1 cellular context compared by ENCODE assay signal in the genomic region with DNA sequence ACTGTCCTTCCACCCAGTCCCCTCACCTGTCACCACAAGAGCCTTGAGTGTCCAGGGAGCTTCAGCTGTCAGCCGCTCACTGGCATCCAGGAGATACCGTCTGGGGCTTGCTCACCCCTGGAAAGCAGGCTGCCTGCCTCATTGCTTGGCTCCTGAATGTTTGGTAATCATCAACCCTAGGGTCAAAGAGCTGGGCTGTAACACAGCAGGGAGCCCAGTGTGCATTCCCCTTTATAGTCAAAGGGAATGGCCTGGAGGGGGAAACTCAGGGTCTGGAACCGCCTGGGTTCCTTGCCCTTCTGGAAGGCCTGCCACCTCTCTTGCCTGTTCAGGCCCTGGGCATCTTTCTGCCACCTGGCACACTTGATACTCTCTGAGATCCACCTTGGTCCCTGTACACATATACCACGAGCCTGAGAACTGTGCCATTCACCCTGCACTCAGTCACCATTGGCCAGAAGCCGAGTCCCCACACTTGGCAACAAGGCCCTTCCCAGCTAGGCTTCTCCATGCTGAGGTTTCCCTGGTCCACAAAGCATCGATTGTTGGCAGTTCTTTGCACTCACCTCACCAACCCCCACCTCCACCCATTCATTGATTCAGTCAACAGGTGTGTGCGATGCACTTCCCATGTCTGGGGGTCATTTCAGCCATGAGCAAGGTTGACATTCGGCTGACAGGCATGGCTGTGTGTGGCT.
TF ChIP-seq lines count a peak whose summit lies in the region.

No MANE protein-coding gene starts in this region.

TF ChIP-seq in HepG2, 621 proteins besides CTCF, POLR2A, EP300 and RAD21 (continued from another document and continues in another):
- TF ChIP-seq, protein P1, sequence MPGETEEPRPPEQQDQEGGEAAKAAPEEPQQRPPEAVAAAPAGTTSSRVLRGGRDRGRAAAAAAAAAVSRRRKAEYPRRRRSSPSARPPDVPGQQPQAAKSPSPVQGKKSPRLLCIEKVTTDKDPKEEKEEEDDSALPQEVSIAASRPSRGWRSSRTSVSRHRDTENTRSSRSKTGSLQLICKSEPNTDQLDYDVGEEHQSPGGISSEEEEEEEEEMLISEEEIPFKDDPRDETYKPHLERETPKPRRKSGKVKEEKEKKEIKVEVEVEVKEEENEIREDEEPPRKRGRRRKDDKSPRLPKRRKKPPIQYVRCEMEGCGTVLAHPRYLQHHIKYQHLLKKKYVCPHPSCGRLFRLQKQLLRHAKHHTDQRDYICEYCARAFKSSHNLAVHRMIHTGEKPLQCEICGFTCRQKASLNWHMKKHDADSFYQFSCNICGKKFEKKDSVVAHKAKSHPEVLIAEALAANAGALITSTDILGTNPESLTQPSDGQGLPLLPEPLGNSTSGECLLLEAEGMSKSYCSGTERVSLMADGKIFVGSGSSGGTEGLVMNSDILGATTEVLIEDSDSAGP (CRISPR knock-in tag; IDR thresholded peaks at IDR 0.05; ENCODE audit: borderline replicate concordance), result peak; percentile 49; the same call in 1 of the 2 replicates
- TF ChIP-seq ZFY (CRISPR knock-in tag; IDR thresholded peaks at IDR 0.05) (no peak), ZNF891 (CRISPR knock-in tag; IDR thresholded peaks at IDR 0.05) (0 out of 2 replicates have a peak, but pooled peaks have one; percentile 34), ZNF773 (CRISPR knock-in tag; IDR thresholded peaks at IDR 0.05; ENCODE audit: borderline replicate concordance) (no peak), ZNF550 (CRISPR knock-in tag; IDR thresholded peaks at IDR 0.05; ENCODE audit: borderline replicate concordance) (no peak), RBM39 (IDR thresholded peaks at IDR 0.05; ENCODE audit: low read depth, low read length, poor library complexity, severe bottlenecking) (no peak), MIXL1 (CRISPR knock-in tag; IDR thresholded peaks at IDR 0.05) (peak; percentile 33; the same call in 1 of the 2 replicates), MIER3 (CRISPR knock-in tag; IDR thresholded peaks at IDR 0.05; ENCODE audit: borderline replicate concordance) (no peak), NR2C2 (CRISPR knock-in tag; IDR thresholded peaks at IDR 0.05; ENCODE audit: borderline replicate concordance) (no peak), NR2F2 (IDR thresholded peaks at IDR 0.05; ENCODE audit: borderline replicate concordance, low read depth) (0 out of 2 replicates have a peak, but pooled peaks have one; percentile 16), ZNF430 (CRISPR knock-in tag; IDR thresholded peaks at IDR 0.05) (no peak), HNF4A (CRISPR knock-in tag; IDR thresholded peaks at IDR 0.05) (peak; percentile 32; the same call in 1 of the 2 replicates), NR3C1 (CRISPR knock-in tag; IDR thresholded peaks at IDR 0.05) (no peak), HNF4G (IDR thresholded peaks at IDR 0.05; ENCODE audit: borderline replicate concordance, low read depth, low read length) (no peak), HNF4G (CRISPR knock-in tag; IDR thresholded peaks at IDR 0.05; ENCODE audit: borderline replicate concordance, low read depth) (no peak), RFX3 (CRISPR knock-in tag; IDR thresholded peaks at IDR 0.05) (no peak), NR1H2 (CRISPR knock-in tag; IDR thresholded peaks at IDR 0.05; ENCODE audit: borderline replicate concordance, low read depth) (no peak), ZNF546 (CRISPR knock-in tag; conservative IDR thresholded peaks at IDR 0.05) (no peak), FOXP1 (IDR thresholded peaks at IDR 0.05) (no peak), FOXP1 (CRISPR knock-in tag; IDR thresholded peaks at IDR 0.05) (no peak), SRF (IDR thresholded peaks at IDR 0.05; ENCODE audit: low read depth, low read length) (no peak), ZNF333 (CRISPR knock-in tag; IDR thresholded peaks at IDR 0.05; ENCODE audit: borderline replicate concordance) (no peak), ZNF17 (CRISPR knock-in tag; IDR thresholded peaks at IDR 0.05) (no peak), FLYWCH1 (CRISPR knock-in tag; IDR thresholded peaks at IDR 0.05) (no peak), RFX5 (IDR thresholded peaks at IDR 0.05; ENCODE audit: low read depth, low read length) (no peak), KDM5B (CRISPR knock-in tag; IDR thresholded peaks at IDR 0.05; ENCODE audit: borderline replicate concordance) (no peak), ZNF850 (CRISPR knock-in tag; conservative IDR thresholded peaks at IDR 0.05) (no peak), ZMYM3 (CRISPR knock-in tag; IDR thresholded peaks at IDR 0.05) (no peak), ISL2 (CRISPR knock-in tag; IDR thresholded peaks at IDR 0.05) (no peak), TMF1 (CRISPR knock-in tag; IDR thresholded peaks at IDR 0.05; ENCODE audit: low read depth) (no peak), MTF2 (CRISPR knock-in tag; IDR thresholded peaks at IDR 0.05; ENCODE audit: borderline replicate concordance) (no peak), ZNF768 (CRISPR knock-in tag; IDR thresholded peaks at IDR 0.05) (no peak), KDM3A (CRISPR knock-in tag; IDR thresholded peaks at IDR 0.05; ENCODE audit: low read depth) (no peak), NBN (conservative IDR thresholded peaks at IDR 0.05) (no peak)
- TF ChIP-seq, protein P2, sequence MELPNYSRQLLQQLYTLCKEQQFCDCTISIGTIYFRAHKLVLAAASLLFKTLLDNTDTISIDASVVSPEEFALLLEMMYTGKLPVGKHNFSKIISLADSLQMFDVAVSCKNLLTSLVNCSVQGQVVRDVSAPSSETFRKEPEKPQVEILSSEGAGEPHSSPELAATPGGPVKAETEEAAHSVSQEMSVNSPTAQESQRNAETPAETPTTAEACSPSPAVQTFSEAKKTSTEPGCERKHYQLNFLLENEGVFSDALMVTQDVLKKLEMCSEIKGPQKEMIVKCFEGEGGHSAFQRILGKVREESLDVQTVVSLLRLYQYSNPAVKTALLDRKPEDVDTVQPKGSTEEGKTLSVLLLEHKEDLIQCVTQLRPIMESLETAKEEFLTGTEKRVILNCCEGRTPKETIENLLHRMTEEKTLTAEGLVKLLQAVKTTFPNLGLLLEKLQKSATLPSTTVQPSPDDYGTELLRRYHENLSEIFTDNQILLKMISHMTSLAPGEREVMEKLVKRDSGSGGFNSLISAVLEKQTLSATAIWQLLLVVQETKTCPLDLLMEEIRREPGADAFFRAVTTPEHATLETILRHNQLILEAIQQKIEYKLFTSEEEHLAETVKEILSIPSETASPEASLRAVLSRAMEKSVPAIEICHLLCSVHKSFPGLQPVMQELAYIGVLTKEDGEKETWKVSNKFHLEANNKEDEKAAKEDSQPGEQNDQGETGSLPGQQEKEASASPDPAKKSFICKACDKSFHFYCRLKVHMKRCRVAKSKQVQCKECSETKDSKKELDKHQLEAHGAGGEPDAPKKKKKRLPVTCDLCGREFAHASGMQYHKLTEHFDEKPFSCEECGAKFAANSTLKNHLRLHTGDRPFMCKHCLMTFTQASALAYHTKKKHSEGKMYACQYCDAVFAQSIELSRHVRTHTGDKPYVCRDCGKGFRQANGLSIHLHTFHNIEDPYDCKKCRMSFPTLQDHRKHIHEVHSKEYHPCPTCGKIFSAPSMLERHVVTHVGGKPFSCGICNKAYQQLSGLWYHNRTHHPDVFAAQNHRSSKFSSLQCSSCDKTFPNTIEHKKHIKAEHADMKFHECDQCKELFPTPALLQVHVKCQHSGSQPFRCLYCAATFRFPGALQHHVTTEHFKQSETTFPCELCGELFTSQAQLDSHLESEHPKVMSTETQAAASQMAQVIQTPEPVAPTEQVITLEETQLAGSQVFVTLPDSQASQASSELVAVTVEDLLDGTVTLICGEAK (IDR thresholded peaks at IDR 0.05), result no peak
- TF ChIP-seq, protein P2 (CRISPR knock-in tag; IDR thresholded peaks at IDR 0.05), result no peak
- TF ChIP-seq, protein P3, sequence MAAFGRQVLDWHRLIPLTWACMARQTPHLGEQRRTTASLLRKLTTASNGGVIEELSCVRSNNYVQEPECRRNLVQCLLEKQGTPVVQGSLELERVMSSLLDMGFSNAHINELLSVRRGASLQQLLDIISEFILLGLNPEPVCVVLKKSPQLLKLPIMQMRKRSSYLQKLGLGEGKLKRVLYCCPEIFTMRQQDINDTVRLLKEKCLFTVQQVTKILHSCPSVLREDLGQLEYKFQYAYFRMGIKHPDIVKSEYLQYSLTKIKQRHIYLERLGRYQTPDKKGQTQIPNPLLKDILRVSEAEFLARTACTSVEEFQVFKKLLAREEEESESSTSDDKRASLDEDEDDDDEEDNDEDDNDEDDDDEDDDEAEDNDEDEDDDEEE (CRISPR knock-in tag; IDR thresholded peaks at IDR 0.05), result no peak
- TF ChIP-seq, protein P4, sequence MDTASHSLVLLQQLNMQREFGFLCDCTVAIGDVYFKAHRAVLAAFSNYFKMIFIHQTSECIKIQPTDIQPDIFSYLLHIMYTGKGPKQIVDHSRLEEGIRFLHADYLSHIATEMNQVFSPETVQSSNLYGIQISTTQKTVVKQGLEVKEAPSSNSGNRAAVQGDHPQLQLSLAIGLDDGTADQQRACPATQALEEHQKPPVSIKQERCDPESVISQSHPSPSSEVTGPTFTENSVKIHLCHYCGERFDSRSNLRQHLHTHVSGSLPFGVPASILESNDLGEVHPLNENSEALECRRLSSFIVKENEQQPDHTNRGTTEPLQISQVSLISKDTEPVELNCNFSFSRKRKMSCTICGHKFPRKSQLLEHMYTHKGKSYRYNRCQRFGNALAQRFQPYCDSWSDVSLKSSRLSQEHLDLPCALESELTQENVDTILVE (CRISPR knock-in tag; IDR thresholded peaks at IDR 0.05), result no peak
- TF ChIP-seq, protein P5, sequence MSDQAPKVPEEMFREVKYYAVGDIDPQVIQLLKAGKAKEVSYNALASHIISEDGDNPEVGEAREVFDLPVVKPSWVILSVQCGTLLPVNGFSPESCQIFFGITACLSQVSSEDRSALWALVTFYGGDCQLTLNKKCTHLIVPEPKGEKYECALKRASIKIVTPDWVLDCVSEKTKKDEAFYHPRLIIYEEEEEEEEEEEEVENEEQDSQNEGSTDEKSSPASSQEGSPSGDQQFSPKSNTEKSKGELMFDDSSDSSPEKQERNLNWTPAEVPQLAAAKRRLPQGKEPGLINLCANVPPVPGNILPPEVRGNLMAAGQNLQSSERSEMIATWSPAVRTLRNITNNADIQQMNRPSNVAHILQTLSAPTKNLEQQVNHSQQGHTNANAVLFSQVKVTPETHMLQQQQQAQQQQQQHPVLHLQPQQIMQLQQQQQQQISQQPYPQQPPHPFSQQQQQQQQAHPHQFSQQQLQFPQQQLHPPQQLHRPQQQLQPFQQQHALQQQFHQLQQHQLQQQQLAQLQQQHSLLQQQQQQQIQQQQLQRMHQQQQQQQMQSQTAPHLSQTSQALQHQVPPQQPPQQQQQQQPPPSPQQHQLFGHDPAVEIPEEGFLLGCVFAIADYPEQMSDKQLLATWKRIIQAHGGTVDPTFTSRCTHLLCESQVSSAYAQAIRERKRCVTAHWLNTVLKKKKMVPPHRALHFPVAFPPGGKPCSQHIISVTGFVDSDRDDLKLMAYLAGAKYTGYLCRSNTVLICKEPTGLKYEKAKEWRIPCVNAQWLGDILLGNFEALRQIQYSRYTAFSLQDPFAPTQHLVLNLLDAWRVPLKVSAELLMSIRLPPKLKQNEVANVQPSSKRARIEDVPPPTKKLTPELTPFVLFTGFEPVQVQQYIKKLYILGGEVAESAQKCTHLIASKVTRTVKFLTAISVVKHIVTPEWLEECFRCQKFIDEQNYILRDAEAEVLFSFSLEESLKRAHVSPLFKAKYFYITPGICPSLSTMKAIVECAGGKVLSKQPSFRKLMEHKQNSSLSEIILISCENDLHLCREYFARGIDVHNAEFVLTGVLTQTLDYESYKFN (CRISPR knock-in tag; conservative IDR thresholded peaks at IDR 0.05), result peak; percentile 41; the same call in 1 of the 2 replicates
- TF ChIP-seq, protein P6, sequence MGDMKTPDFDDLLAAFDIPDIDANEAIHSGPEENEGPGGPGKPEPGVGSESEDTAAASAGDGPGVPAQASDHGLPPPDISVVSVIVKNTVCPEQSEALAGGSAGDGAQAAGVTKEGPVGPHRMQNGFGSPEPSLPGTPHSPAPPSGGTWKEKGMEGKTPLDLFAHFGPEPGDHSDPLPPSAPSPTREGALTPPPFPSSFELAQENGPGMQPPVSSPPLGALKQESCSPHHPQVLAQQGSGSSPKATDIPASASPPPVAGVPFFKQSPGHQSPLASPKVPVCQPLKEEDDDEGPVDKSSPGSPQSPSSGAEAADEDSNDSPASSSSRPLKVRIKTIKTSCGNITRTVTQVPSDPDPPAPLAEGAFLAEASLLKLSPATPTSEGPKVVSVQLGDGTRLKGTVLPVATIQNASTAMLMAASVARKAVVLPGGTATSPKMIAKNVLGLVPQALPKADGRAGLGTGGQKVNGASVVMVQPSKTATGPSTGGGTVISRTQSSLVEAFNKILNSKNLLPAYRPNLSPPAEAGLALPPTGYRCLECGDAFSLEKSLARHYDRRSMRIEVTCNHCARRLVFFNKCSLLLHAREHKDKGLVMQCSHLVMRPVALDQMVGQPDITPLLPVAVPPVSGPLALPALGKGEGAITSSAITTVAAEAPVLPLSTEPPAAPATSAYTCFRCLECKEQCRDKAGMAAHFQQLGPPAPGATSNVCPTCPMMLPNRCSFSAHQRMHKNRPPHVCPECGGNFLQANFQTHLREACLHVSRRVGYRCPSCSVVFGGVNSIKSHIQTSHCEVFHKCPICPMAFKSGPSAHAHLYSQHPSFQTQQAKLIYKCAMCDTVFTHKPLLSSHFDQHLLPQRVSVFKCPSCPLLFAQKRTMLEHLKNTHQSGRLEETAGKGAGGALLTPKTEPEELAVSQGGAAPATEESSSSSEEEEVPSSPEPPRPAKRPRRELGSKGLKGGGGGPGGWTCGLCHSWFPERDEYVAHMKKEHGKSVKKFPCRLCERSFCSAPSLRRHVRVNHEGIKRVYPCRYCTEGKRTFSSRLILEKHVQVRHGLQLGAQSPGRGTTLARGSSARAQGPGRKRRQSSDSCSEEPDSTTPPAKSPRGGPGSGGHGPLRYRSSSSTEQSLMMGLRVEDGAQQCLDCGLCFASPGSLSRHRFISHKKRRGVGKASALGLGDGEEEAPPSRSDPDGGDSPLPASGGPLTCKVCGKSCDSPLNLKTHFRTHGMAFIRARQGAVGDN (CRISPR knock-in tag; IDR thresholded peaks at IDR 0.05), result peak; percentile 39
